16 cellular contexts compared by ENCODE assay signal in the genomic region with DNA sequence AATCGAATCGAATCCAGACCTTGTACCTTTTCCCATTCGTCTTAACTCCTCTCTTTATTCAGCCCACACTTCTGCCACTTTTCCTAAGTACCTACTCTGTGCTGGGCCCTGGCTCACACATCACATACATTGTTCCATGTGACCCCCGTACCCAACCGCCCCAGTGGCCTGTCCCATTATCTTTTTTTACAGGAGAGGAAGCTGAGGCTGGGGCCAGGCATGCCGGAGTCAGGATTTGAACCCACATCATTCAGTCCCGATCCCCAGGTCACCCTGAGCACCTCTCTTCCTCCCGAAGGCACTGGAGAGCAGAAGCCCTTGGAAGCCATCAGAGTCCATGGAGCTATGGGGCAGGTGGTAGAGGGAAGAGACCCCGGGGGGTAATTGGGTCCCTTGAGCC.
DNase-seq lines count a peak whose midpoint lies in the region; ATAC-seq and TF ChIP-seq lines count a peak whose summit lies in the region.
"Had no signal": no experiment of that assay in that cellular context is flagged by ENCODE, and none has a peak within 500 bp of the region (broad histone marks: within the 10 kb centered on the region; RNA-seq: fewer than 3 reads in every experiment).

No MANE protein-coding gene starts in this region.

- no peaks in the 10 kb centered on the region for H3K9me3 ChIP-seq in left lung
- H3K9me3 ChIP-seq: BLaER1 had no signal

- no peak for ATAC-seq in activated T-cell treated with anti-CD3 and anti-CD28 coated beads, Interleukin-2, amount 50 U/mL, for 72 hours (replicated peaks in 1 of 2)
- no peak for ATAC-seq in left lung
- no peak for ATAC-seq in sciatic nerve

- H3K4me1 Mint-ChIP-seq in activated T-cell treated with anti-CD3 and anti-CD28 coated beads, Interleukin-2, amount 50 U/mL, for 24 hours (ENCODE audit: low read depth) = no peaks in the 10 kb centered on the region
- no peaks in the 10 kb centered on the region for H3K4me1 Mint-ChIP-seq in activated T-cell treated with anti-CD3 and anti-CD28 coated beads, Interleukin-2, amount 50 U/mL, for 72 hours (ENCODE audit: low read depth)
- H3K4me1 Mint-ChIP-seq in activated naive CD4-positive, alpha-beta T cell treated with anti-CD3 and anti-CD28 coated beads for 36 hours (ENCODE audit: low read depth) = no peaks in the 10 kb centered on the region
- H3K4me1 Mint-ChIP-seq: CD8-positive, alpha-beta memory T cell had no signal

- peaks cover 14% of the 10 kb centered on the region for H3K27me3 Mint-ChIP-seq in activated T-cell treated with anti-CD3 and anti-CD28 coated beads, Interleukin-2, amount 50 U/mL, for 24 hours
- peaks cover 39% of the 10 kb centered on the region for H3K27me3 Mint-ChIP-seq in activated T-cell treated with anti-CD3 and anti-CD28 coated beads, Interleukin-2, amount 50 U/mL, for 72 hours (ENCODE audit: low read depth)
- peaks cover 32% of the 10 kb centered on the region for H3K27me3 Mint-ChIP-seq in activated naive CD4-positive, alpha-beta T cell treated with anti-CD3 and anti-CD28 coated beads for 36 hours (ENCODE audit: low read depth)

- intact Hi-C loops in left lung (cut with DNase I) = no loop called here
- intact Hi-C loops in sciatic nerve (cut with DNase I) = no loop called here
- intact Hi-C loops in activated naive CD4-positive, alpha-beta T cell treated with anti-CD3 and anti-CD28 coated beads for 36 hours (cut with micrococcal nuclease) = no loop called here

- H3K4me1 ChIP-seq in left lung = no peaks in the 10 kb centered on the region
- H3K4me1 ChIP-seq: BLaER1 had no signal

- no peaks in the 10 kb centered on the region for H3K36me3 Mint-ChIP-seq in activated T-cell treated with anti-CD3 and anti-CD28 coated beads, Interleukin-2, amount 50 U/mL, for 24 hours (ENCODE audit: low read depth)
- H3K36me3 Mint-ChIP-seq in activated T-cell treated with anti-CD3 and anti-CD28 coated beads, Interleukin-2, amount 50 U/mL, for 72 hours (ENCODE audit: insufficient read depth in 2 of 2) = no peaks in the 10 kb centered on the region
- no peaks in the 10 kb centered on the region for H3K36me3 Mint-ChIP-seq in activated naive CD4-positive, alpha-beta T cell treated with anti-CD3 and anti-CD28 coated beads for 36 hours (ENCODE audit: low read depth)
- H3K36me3 Mint-ChIP-seq: CD8-positive, alpha-beta memory T cell had no signal

- no peak overlapping the region for H3K27ac Mint-ChIP-seq in activated T-cell treated with anti-CD3 and anti-CD28 coated beads, Interleukin-2, amount 50 U/mL, for 24 hours
- H3K27ac Mint-ChIP-seq in activated T-cell treated with anti-CD3 and anti-CD28 coated beads, Interleukin-2, amount 50 U/mL, for 72 hours = no peak overlapping the region
- H3K27ac Mint-ChIP-seq in activated naive CD4-positive, alpha-beta T cell treated with anti-CD3 and anti-CD28 coated beads for 36 hours = no peak overlapping the region
- H3K27ac Mint-ChIP-seq: CD8-positive, alpha-beta memory T cell had no signal

- no peaks in the 10 kb centered on the region for H3K36me3 ChIP-seq in H7 (replicated peaks; ENCODE audit: control insufficient read depth, insufficient read depth, low read length)
- no peaks in the 10 kb centered on the region for H3K36me3 ChIP-seq in left lung
- H3K36me3 ChIP-seq: BLaER1 had no signal

- H3K4me3 ChIP-seq in H7 (ENCODE audit: insufficient read depth, low read depth, low read length) = no peak overlapping the region
- no peak overlapping the region for H3K4me3 ChIP-seq in left lung
- H3K4me3 ChIP-seq: BLaER1, GM23248 had no signal

- DNase-seq in activated T-cell treated with anti-CD3 and anti-CD28 coated beads, Interleukin-2, amount 50 U/mL, for 24 hours = peak; percentile 2
- DNase-seq in activated T-cell treated with anti-CD3 and anti-CD28 coated beads, Interleukin-2, amount 50 U/mL, for 72 hours = no peak
- DNase-seq in H7 (peak; percentile 34), left lung (peak; percentile 13 to 17), sciatic nerve (ENCODE audit: low spot score) (peak; percentile 21), NCI-H510A (lab: John Stamatoyannopoulos, UW) (no peak), NCI-H187 treated with DMSO at 0.1 percent for 48 hours (lab: John Stamatoyannopoulos, UW) (no peak)
- DNase-seq in activated naive CD4-positive, alpha-beta T cell treated with anti-CD3 and anti-CD28 coated beads for 36 hours = no peak
- DNase-seq: CD8-positive, alpha-beta memory T cell; DND-41; GM23248; KG1; NCI-H1436; NCI-H2081; NCI-H774 had no signal

- no peaks in the 10 kb centered on the region for H3K9me3 Mint-ChIP-seq in activated T-cell treated with anti-CD3 and anti-CD28 coated beads, Interleukin-2, amount 50 U/mL, for 24 hours
- H3K9me3 Mint-ChIP-seq in activated T-cell treated with anti-CD3 and anti-CD28 coated beads, Interleukin-2, amount 50 U/mL, for 72 hours = no peaks in the 10 kb centered on the region
- no peaks in the 10 kb centered on the region for H3K9me3 Mint-ChIP-seq in activated naive CD4-positive, alpha-beta T cell treated with anti-CD3 and anti-CD28 coated beads for 36 hours

- no peak for TF ChIP-seq CTCF in left lung (IDR thresholded peaks at IDR 0.05)

- no peak overlapping the region for H3K4me3 Mint-ChIP-seq in activated T-cell treated with anti-CD3 and anti-CD28 coated beads, Interleukin-2, amount 50 U/mL, for 24 hours
- no peak overlapping the region for H3K4me3 Mint-ChIP-seq in activated T-cell treated with anti-CD3 and anti-CD28 coated beads, Interleukin-2, amount 50 U/mL, for 72 hours
- H3K4me3 Mint-ChIP-seq in activated naive CD4-positive, alpha-beta T cell treated with anti-CD3 and anti-CD28 coated beads for 36 hours = no peak overlapping the region
- H3K4me3 Mint-ChIP-seq: CD8-positive, alpha-beta memory T cell had no signal

- H3K27ac ChIP-seq in left lung = no peak overlapping the region
- H3K27ac ChIP-seq: BLaER1, GM23248 had no signal

- CTCF ChIA-PET in activated naive CD4-positive, alpha-beta T cell treated with anti-CD3 and anti-CD28 coated beads for 36 hours (lab: Charles Lee) = no interaction called here

- no peaks in the 10 kb centered on the region for H3K27me3 ChIP-seq in H7 (ENCODE audit: control insufficient read depth, insufficient read depth, low read length)
- H3K27me3 ChIP-seq in left lung = peaks cover 0 to 77% of the 10 kb centered on the region in 2 donors
- H3K27me3 ChIP-seq: BLaER1 had no signal

Comparison
In these comparisons a context has a peak if more than half of its experiments do, and no peak if none do; other contexts are left out.
1. DNase-seq: peak in activated T-cell treated with anti-CD3 and anti-CD28 coated beads, Interleukin-2, amount 50 U/mL, for 24 hours (single experiment), H7 (single experiment), left lung (2 of 2) and sciatic nerve (single experiment); none in activated T-cell treated with anti-CD3 and anti-CD28 coated beads, Interleukin-2, amount 50 U/mL, for 72 hours (0 of 2), NCI-H510A (single experiment), activated naive CD4-positive, alpha-beta T cell treated with anti-CD3 and anti-CD28 coated beads for 36 hours (single experiment) and NCI-H187 treated with DMSO at 0.1 percent for 48 hours (single experiment).